Comparison of ENCODE assay signal across 16 cellular contexts in genomic region chr11:46666516-46666915, GRCh38. TPM values are rescaled to one million over a fixed set of nuclear protein-coding genes. Genes with fewer than 3 reads are reported as not detected.
DNase-seq lines count a peak whose midpoint lies in the region; ATAC-seq and TF ChIP-seq lines count a peak whose summit lies in the region.
"Had no signal": no experiment of that assay in that cellular context is flagged by ENCODE, and none has a peak within 500 bp of the region (broad histone marks: within the 10 kb centered on the region; RNA-seq: fewer than 3 reads in every experiment).

No MANE protein-coding gene starts in this region.

- H3K4me3 ChIP-seq in esophagus squamous epithelium (no peak overlapping the region), transverse colon (no peak overlapping the region)

- POLR2A ChIA-PET in RWPE1 (lab: Yijun Ruan, JAX; ENCODE audit: low non-redundant PET) = interaction anchor here (0.6 kb wide), 1 partner anchor 509 kb away, joined by 3 read pairs; no protein-coding TSS in a partner anchor

- no peaks in the 10 kb centered on the region for H3K27me3 ChIP-seq in esophagus squamous epithelium
- H3K27me3 ChIP-seq in transverse colon = no peaks in the 10 kb centered on the region

- H3K4me3 Mint-ChIP-seq in activated T-cell treated with anti-CD3 and anti-CD28 coated beads, Interleukin-2, amount 50 U/mL, for 24 hours = no peak overlapping the region
- no peak overlapping the region for H3K4me3 Mint-ChIP-seq in activated T-cell treated with anti-CD3 and anti-CD28 coated beads, Interleukin-2, amount 50 U/mL, for 4 hours
- peak overlapping the region; percentile 8 to 62 (median 13) for H3K4me3 Mint-ChIP-seq in nephron

- TF ChIP-seq CTCF in esophagus squamous epithelium (IDR thresholded peaks at IDR 0.05) = no peak
- TF ChIP-seq CTCF in nephron (IDR thresholded peaks at IDR 0.05; ENCODE audit: unreplicated experiment in 3 of 3) = no peak
- no peak for TF ChIP-seq CTCF in transverse colon (IDR thresholded peaks at IDR 0.05)
- TF ChIP-seq CTCF in RWPE1 (conservative IDR thresholded peaks at IDR 0.05; ENCODE audit: low read depth) = no peak

- H3K9me3 ChIP-seq in esophagus squamous epithelium (no peaks in the 10 kb centered on the region), transverse colon (no peaks in the 10 kb centered on the region)

- no peak for DNase-seq in activated T-cell treated with anti-CD3 and anti-CD28 coated beads, Interleukin-2, amount 50 U/mL, for 24 hours
- no peak for DNase-seq in activated T-cell treated with anti-CD3 and anti-CD28 coated beads, Interleukin-2, amount 50 U/mL, for 4 hours
- DNase-seq in esophagus squamous epithelium (lab: John Stamatoyannopoulos, UW) (no peak), transverse colon (no peak), RWPE1 (ENCODE audit: low spot score) (no peak), T-helper 1 cell (no peak), RKO (ENCODE audit: low spot score) (no peak)
- DNase-seq: activated T-cell treated with anti-CD3 and anti-CD28 coated beads, Interleukin-2, amount 50 U/mL, for 1 hour; amniotic stem cell; islet precursor cell; NK-92 treated with Interleukin-12 subunit alpha and Interleukin-12 subunit beta, amount 100 ng/mL, for 24 hours had no signal

- in situ Hi-C loops in transverse colon (cut with MboI; ENCODE audit: low pct_ligation_motif_present in 1 of 4, low pct_unique_long_range_greater_than_20kb in 1 of 4, low sequenced_read_pairs in 3 of 4) = no loop called here

- H3K27ac ChIP-seq in esophagus squamous epithelium (peak overlapping the region in 3 of 4 donors; percentile 60 to 74 (median 66)), transverse colon (peak overlapping the region in 3 of 4 donors; percentile 22 to 49 (median 24)), RWPE1 (no peak overlapping the region)

- CTCF ChIA-PET in RWPE1 (lab: Yijun Ruan, JAX) = no interaction called here

- H3K4me1 Mint-ChIP-seq in activated T-cell treated with anti-CD3 and anti-CD28 coated beads, Interleukin-2, amount 50 U/mL, for 24 hours (ENCODE audit: low read depth) = peaks cover 21% of the 10 kb centered on the region
- H3K4me1 Mint-ChIP-seq in activated T-cell treated with anti-CD3 and anti-CD28 coated beads, Interleukin-2, amount 50 U/mL, for 4 hours (ENCODE audit: low read depth) = peaks cover 23% of the 10 kb centered on the region
- peaks cover 33% of the 10 kb centered on the region for H3K4me1 Mint-ChIP-seq in nephron

- no peaks in the 10 kb centered on the region for H3K9me3 Mint-ChIP-seq in activated T-cell treated with anti-CD3 and anti-CD28 coated beads, Interleukin-2, amount 50 U/mL, for 24 hours
- H3K9me3 Mint-ChIP-seq in activated T-cell treated with anti-CD3 and anti-CD28 coated beads, Interleukin-2, amount 50 U/mL, for 4 hours = no peaks in the 10 kb centered on the region
- H3K9me3 Mint-ChIP-seq in nephron = no peaks in the 10 kb centered on the region

- ATAC-seq in activated T-cell treated with anti-CD3 and anti-CD28 coated beads, Interleukin-2, amount 50 U/mL, for 4 hours = no peak
- ATAC-seq: HCT116 had no signal

- H3K27me3 Mint-ChIP-seq in activated T-cell treated with anti-CD3 and anti-CD28 coated beads, Interleukin-2, amount 50 U/mL, for 24 hours = no peaks in the 10 kb centered on the region
- no peaks in the 10 kb centered on the region for H3K27me3 Mint-ChIP-seq in activated T-cell treated with anti-CD3 and anti-CD28 coated beads, Interleukin-2, amount 50 U/mL, for 4 hours (ENCODE audit: low read depth)
- no peaks in the 10 kb centered on the region for H3K27me3 Mint-ChIP-seq in nephron (ENCODE audit: low read depth)

- TF ChIP-seq POLR2A in esophagus squamous epithelium (IDR thresholded peaks at IDR 0.05) = no peak
- no peak for TF ChIP-seq POLR2A in transverse colon (IDR thresholded peaks at IDR 0.05)

- H3K27ac Mint-ChIP-seq in activated T-cell treated with anti-CD3 and anti-CD28 coated beads, Interleukin-2, amount 50 U/mL, for 24 hours = peak overlapping the region; percentile 65
- H3K27ac Mint-ChIP-seq in nephron = peak overlapping the region; percentile 83 to 91 (median 86)

- WGBS in esophagus squamous epithelium, 2 donors = 63 to 68% methylated on average over 5 of the region's 5 CpGs
- 65 to 78% methylated on average over 4 to 5 of the region's 5 CpGs for WGBS in transverse colon (ENCODE audit: low coverage in 1 of 2), 2 donors

- TF ChIP-seq EP300 in transverse colon (IDR thresholded peaks at IDR 0.05; ENCODE audit: low read depth) = no peak

- intact Hi-C loops in esophagus squamous epithelium (cut with DNase I) (no loop called here), transverse colon (cut with DNase I; ENCODE audit: low total_unique reads) (no loop called here)

- peaks cover 4 to 42% (median 6%) of the 10 kb centered on the region in 3 donors for H3K4me1 ChIP-seq in esophagus squamous epithelium
- peaks cover 0 to 10% (median 0%) of the 10 kb centered on the region in 4 donors for H3K4me1 ChIP-seq in transverse colon

- H3K36me3 Mint-ChIP-seq in activated T-cell treated with anti-CD3 and anti-CD28 coated beads, Interleukin-2, amount 50 U/mL, for 24 hours (ENCODE audit: low read depth) = peaks cover 85% of the 10 kb centered on the region
- peaks cover 42% of the 10 kb centered on the region for H3K36me3 Mint-ChIP-seq in activated T-cell treated with anti-CD3 and anti-CD28 coated beads, Interleukin-2, amount 50 U/mL, for 4 hours (ENCODE audit: insufficient read depth)
- peaks cover 71% of the 10 kb centered on the region for H3K36me3 Mint-ChIP-seq in nephron (ENCODE audit: low read depth)

- H3K36me3 ChIP-seq in esophagus squamous epithelium (peaks cover 20 to 100% (median 26%) of the 10 kb centered on the region in 3 donors), transverse colon (peaks cover 0 to 59% (median 29%) of the 10 kb centered on the region in 4 donors)

RNA-seq across cellular contexts. Expression of gene ARHGAP1, which starts 33.9 kb away (rescaled TPM):
- total RNA-seq in activated T-cell treated with anti-CD3 and anti-CD28 coated beads, Interleukin-2, amount 50 U/mL, for 4 hours = 10 to 100 TPM; 52.9 to 63.8 (median 53.4) TPM
- 10 to 100 TPM; 39.2 to 53.6 (median 45.8) TPM for total RNA-seq in esophagus squamous epithelium
- total RNA-seq in transverse colon = 10 to 100 TPM; 48.6 to 69.5 (median 50.9) TPM

RNA-seq across cellular contexts. Expression of gene ZNF408, which starts 34.3 kb away (rescaled TPM):
- total RNA-seq in activated T-cell treated with anti-CD3 and anti-CD28 coated beads, Interleukin-2, amount 50 U/mL, for 4 hours = 10 to 100 TPM; 14.2 to 16.9 (median 14.8) TPM
- total RNA-seq in esophagus squamous epithelium = 10 to 100 TPM in 3 of 4 donors, 1 to 10 TPM in 1; 5.2 to 15.1 (median 13.5) TPM
- 10 to 100 TPM in 2 of 4 donors, 1 to 10 TPM in 2; 6.0 to 19.3 (median 10.0) TPM for total RNA-seq in transverse colon

RNA-seq across cellular contexts. Expression of gene ATG13, which starts 49.2 kb away (rescaled TPM):
- total RNA-seq in activated T-cell treated with anti-CD3 and anti-CD28 coated beads, Interleukin-2, amount 50 U/mL, for 4 hours = 10 to 100 TPM; 47.4 to 54.8 (median 53.1) TPM
- total RNA-seq in esophagus squamous epithelium (10 to 100 TPM; 40.9 to 79.4 (median 66.4) TPM), transverse colon (100 to 1,000 TPM in 2 of 4 donors, 10 to 100 TPM in 2; 40.8 to 128 (median 112) TPM)

RNA-seq across cellular contexts. Expression of gene HARBI1, which starts 49.5 kb away (rescaled TPM):
- 1 to 10 TPM; 5.5 to 8.1 (median 5.7) TPM for total RNA-seq in activated T-cell treated with anti-CD3 and anti-CD28 coated beads, Interleukin-2, amount 50 U/mL, for 4 hours
- total RNA-seq in esophagus squamous epithelium (1 to 10 TPM; 1.3 to 4.2 (median 2.2) TPM), transverse colon (1 to 10 TPM in 3 of 4 donors, not detected in 1; 3.1 to 4.8 (median 3.4) TPM)

RNA-seq across cellular contexts. Expression of gene F2, which starts 52.5 kb away (rescaled TPM):
- total RNA-seq in activated T-cell treated with anti-CD3 and anti-CD28 coated beads, Interleukin-2, amount 50 U/mL, for 4 hours = under 1 TPM; 0.40 to 0.81 (median 0.41) TPM
- total RNA-seq in esophagus squamous epithelium (under 1 TPM in 1 of 4 donors, not detected in 3; 0.19 TPM), transverse colon (under 1 TPM in 2 of 4 donors, not detected in 2; 0.41 to 0.48 TPM)
- total RNA-seq: A673, SK-MEL-5, subcutaneous adipose tissue had no signal

Comparison
In these comparisons a context has a peak if more than half of its experiments do, and no peak if none do; other contexts are left out.
1. H3K4me3 Mint-ChIP-seq: peak in nephron (3 of 3); none in activated T-cell treated with anti-CD3 and anti-CD28 coated beads, Interleukin-2, amount 50 U/mL, for 24 hours (single experiment) and activated T-cell treated with anti-CD3 and anti-CD28 coated beads, Interleukin-2, amount 50 U/mL, for 4 hours (single experiment).